Comparison of ENCODE assay signal across 27 cellular contexts in the genomic region with DNA sequence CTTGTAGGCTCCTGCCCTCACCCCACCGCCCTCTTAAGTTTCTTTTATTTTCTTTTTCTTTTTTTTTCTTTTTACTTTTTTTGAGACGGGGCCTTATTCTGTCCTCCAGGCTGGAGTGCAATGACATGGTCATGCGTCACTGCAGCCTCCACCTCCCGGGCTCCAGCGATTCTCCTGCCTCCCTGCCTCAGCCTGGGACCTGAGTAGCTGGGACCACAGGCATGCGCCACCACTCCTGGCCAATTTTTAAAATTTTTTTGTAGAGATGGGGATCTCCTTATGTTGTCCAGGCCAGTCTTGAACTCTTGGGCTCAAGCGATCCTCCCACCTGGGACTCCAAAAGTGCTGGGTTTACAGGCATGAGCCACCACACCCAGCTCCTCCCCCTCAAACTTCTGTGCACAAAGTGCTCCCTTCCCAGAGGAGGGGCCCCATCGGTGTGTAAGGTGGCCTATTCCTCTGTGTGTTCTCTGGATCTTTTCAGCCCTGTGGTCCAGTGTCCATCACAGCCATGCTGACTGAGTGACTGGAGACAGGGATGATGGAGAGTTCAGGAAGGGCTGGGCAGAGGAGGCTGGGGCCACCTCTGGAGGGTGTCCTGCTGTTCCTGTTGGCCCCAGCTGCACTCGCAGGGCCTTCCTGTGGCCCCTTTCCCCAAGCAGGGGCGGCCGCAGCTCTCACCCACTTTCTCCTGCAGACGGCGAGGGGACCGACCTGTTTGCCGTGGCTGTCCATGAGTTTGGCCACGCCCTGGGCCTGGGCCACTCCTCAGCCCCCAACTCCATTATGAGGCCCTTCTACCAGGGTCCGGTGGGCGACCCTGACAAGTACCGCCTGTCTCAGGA. TPM values are rescaled to one million over a fixed set of nuclear protein-coding genes. Genes with fewer than 3 reads are reported as not detected.
DNase-seq lines count a peak whose midpoint lies in the region; ATAC-seq, FAIRE-seq and TF ChIP-seq lines count a peak whose summit lies in the region.
"Had no signal": no experiment of that assay in that cellular context is flagged by ENCODE, and none has a peak within 500 bp of the region (broad histone marks: within the 10 kb centered on the region; RNA-seq: fewer than 3 reads in every experiment).

No MANE protein-coding gene starts in this region.

- ATAC-seq in activated naive CD8-positive, alpha-beta T cell treated with anti-CD3 and anti-CD28 coated beads, Interleukin-2, amount 50 U/mL, for 24 hours, result no peak
- no peak for ATAC-seq in HG03097 (IDR thresholded peaks at IDR 0.05; ENCODE audit: low FRiP score, unreplicated experiment)
- ATAC-seq: psoas muscle had no signal

- TF ChIP-seq CTCF in HL-60 (IDR thresholded peaks at IDR 0.05; ENCODE audit: insufficient read depth, low read length) (no peak), neutrophil (IDR thresholded peaks at IDR 0.05) (no peak)

- H3K27me3 ChIP-seq in HL-60 (ENCODE audit: insufficient read depth, poor library complexity, severe bottlenecking), result no peaks in the 10 kb centered on the region
- H3K27me3 ChIP-seq in neutrophil, result no peaks in the 10 kb centered on the region

- H3K4me3 ChIP-seq in HL-60 (replicated peaks; ENCODE audit: insufficient read depth, low read length) (no peak overlapping the region), neutrophil (ENCODE audit: low read depth in 1 of 2, low read length in 1 of 2) (peak overlapping the region; percentile 98 to 99)
- H3K4me3 ChIP-seq: HAP-1, psoas muscle, stomach had no signal

- H3K4me3 Mint-ChIP-seq in activated naive CD4-positive, alpha-beta T cell treated with anti-CD3 and anti-CD28 coated beads, Interleukin-2, amount 50 U/mL, for 24 hours, result peak overlapping the region; percentile 23
- peak overlapping the region; percentile 21 for H3K4me3 Mint-ChIP-seq in activated naive CD8-positive, alpha-beta T cell treated with anti-CD3 and anti-CD28 coated beads, Interleukin-2, amount 50 U/mL, for 24 hours
- H3K4me3 Mint-ChIP-seq: type B pancreatic cell had no signal

- no peak for FAIRE-seq in RCC 7860 (lab: Jason Lieb, UNC)

- no peaks in the 10 kb centered on the region for H3K9me3 Mint-ChIP-seq in activated naive CD4-positive, alpha-beta T cell treated with anti-CD3 and anti-CD28 coated beads, Interleukin-2, amount 50 U/mL, for 24 hours
- no peaks in the 10 kb centered on the region for H3K9me3 Mint-ChIP-seq in activated naive CD8-positive, alpha-beta T cell treated with anti-CD3 and anti-CD28 coated beads, Interleukin-2, amount 50 U/mL, for 24 hours
- H3K9me3 Mint-ChIP-seq: type B pancreatic cell had no signal

- H3K36me3 Mint-ChIP-seq in activated naive CD4-positive, alpha-beta T cell treated with anti-CD3 and anti-CD28 coated beads, Interleukin-2, amount 50 U/mL, for 24 hours, result no peaks in the 10 kb centered on the region
- peaks cover 8% of the 10 kb centered on the region for H3K36me3 Mint-ChIP-seq in activated naive CD8-positive, alpha-beta T cell treated with anti-CD3 and anti-CD28 coated beads, Interleukin-2, amount 50 U/mL, for 24 hours (ENCODE audit: low read depth)

- no peak for DNase-seq in activated naive CD4-positive, alpha-beta T cell treated with anti-CD3 and anti-CD28 coated beads, Interleukin-2, amount 50 U/mL, for 16 hours
- DNase-seq in HL-60 (ENCODE audit: low read depth in 1 of 2, low spot score in 1 of 2), result no peak
- no peak for DNase-seq in activated naive CD8-positive, alpha-beta T cell treated with anti-CD3 and anti-CD28 coated beads, Interleukin-2, amount 50 U/mL, for 24 hours
- no peak for DNase-seq in occipital lobe (lab: John Stamatoyannopoulos, UW)
- no peak for DNase-seq in RCC 7860 (ENCODE audit: low spot score)
- DNase-seq: activated effector memory CD4-positive, alpha-beta T cell treated with anti-CD3 and anti-CD28 coated beads, Interleukin-2, amount 50 U/mL, for 16 hours; aorta; DMS79; effector CD8-positive, alpha-beta T cell; mesendoderm; NCI-H187 treated with DMSO at 0.1 percent for 48 hours; NCI-H2227 treated with DMSO at 0.1 percent for 48 hours; NCI-H748 treated with DMSO at 0.1 percent for 48 hours; psoas muscle; SHP77; stomach had no signal

- no peaks in the 10 kb centered on the region for H3K27me3 Mint-ChIP-seq in activated naive CD4-positive, alpha-beta T cell treated with anti-CD3 and anti-CD28 coated beads, Interleukin-2, amount 50 U/mL, for 24 hours
- no peaks in the 10 kb centered on the region for H3K27me3 Mint-ChIP-seq in activated naive CD8-positive, alpha-beta T cell treated with anti-CD3 and anti-CD28 coated beads, Interleukin-2, amount 50 U/mL, for 24 hours

- no peaks in the 10 kb centered on the region for H3K9me3 ChIP-seq in neutrophil
- H3K9me3 ChIP-seq: HAP-1, psoas muscle, stomach had no signal

- peaks cover 72% of the 10 kb centered on the region for H3K36me3 ChIP-seq in neutrophil
- H3K36me3 ChIP-seq: HAP-1 had no signal

- H3K4me1 Mint-ChIP-seq in activated naive CD4-positive, alpha-beta T cell treated with anti-CD3 and anti-CD28 coated beads, Interleukin-2, amount 50 U/mL, for 24 hours, result peaks cover 42% of the 10 kb centered on the region
- peaks cover 46% of the 10 kb centered on the region for H3K4me1 Mint-ChIP-seq in activated naive CD8-positive, alpha-beta T cell treated with anti-CD3 and anti-CD28 coated beads, Interleukin-2, amount 50 U/mL, for 24 hours

- H3K4me1 ChIP-seq in neutrophil (ENCODE audit: control insufficient read depth in 1 of 2, insufficient read depth in 1 of 2, low read depth in 1 of 2, low read length in 1 of 2), result peaks cover 90 to 97% of the 10 kb centered on the region in 2 experiments

- H3K27ac ChIP-seq in HL-60 (replicated peaks), result peak overlapping the region; percentile 81
- H3K27ac ChIP-seq in neutrophil, result peak overlapping the region; percentile 94
- H3K27ac ChIP-seq: psoas muscle had no signal

- H3K27ac Mint-ChIP-seq in activated naive CD4-positive, alpha-beta T cell treated with anti-CD3 and anti-CD28 coated beads, Interleukin-2, amount 50 U/mL, for 24 hours, result no peak overlapping the region
- H3K27ac Mint-ChIP-seq in activated naive CD8-positive, alpha-beta T cell treated with anti-CD3 and anti-CD28 coated beads, Interleukin-2, amount 50 U/mL, for 24 hours, result no peak overlapping the region
- H3K27ac Mint-ChIP-seq: type B pancreatic cell had no signal

RNA-seq across cellular contexts. Expression of a gene that starts 8.9 kb away (rescaled TPM):
- 1.1 TPM for total RNA-seq in occipital lobe
- total RNA-seq: OCI-LY7 had no signal

RNA-seq across cellular contexts. Expression of a gene that starts 10.2 kb away (rescaled TPM):
- total RNA-seq in occipital lobe, result 0.62 TPM
- total RNA-seq: chondrocyte, fibroblast of lung had no signal

RNA-seq across cellular contexts. Expression of a gene that starts 19.8 kb away (rescaled TPM):
- total RNA-seq in occipital lobe, result not detected
- total RNA-seq: chondrocyte, fibroblast of lung, glomerular endothelial cell, HT1080, OCI-LY7, psoas muscle, skeletal muscle tissue had no signal

RNA-seq across cellular contexts. Expression of a gene that starts 32.7 kb away (rescaled TPM):
- 5.8 TPM for total RNA-seq in occipital lobe

RNA-seq across cellular contexts. Expression of a gene that starts 32.8 kb away (rescaled TPM):
- total RNA-seq in occipital lobe, result 15.1 TPM
